In genomic region chr2:42127425-42128424, GRCh38 we compare ENCODE assay signal across 9 cellular contexts. TPM values are rescaled to one million over a fixed set of nuclear protein-coding genes. Genes with fewer than 3 reads are reported as not detected.
DNase-seq lines count a peak whose midpoint lies in the region; ATAC-seq and TF ChIP-seq lines count a peak whose summit lies in the region.
"Had no signal": no experiment of that assay in that cellular context is flagged by ENCODE, and none has a peak within 500 bp of the region (broad histone marks: within the 10 kb centered on the region; RNA-seq: fewer than 3 reads in every experiment).

No MANE protein-coding gene starts in this region.

- H3K4me3 Mint-ChIP-seq in HFFc6 = peak overlapping the region; percentile 66

- no peaks in the 10 kb centered on the region for H3K36me3 Mint-ChIP-seq in HFFc6 (ENCODE audit: low read depth)

- TF ChIP-seq CTCF in HFFc6 (IDR thresholded peaks at IDR 0.05) = no peak
- no peak for TF ChIP-seq CTCF in Peyer's patch (IDR thresholded peaks at IDR 0.05)
- no peak for TF ChIP-seq CTCF in mucosa of descending colon (IDR thresholded peaks at IDR 0.05)

- H3K4me3 ChIP-seq in Peyer's patch (no peak overlapping the region), mucosa of descending colon (no peak overlapping the region), H7 (ENCODE audit: insufficient read depth, low read depth, low read length) (no peak overlapping the region)
- H3K4me3 ChIP-seq: K562 had no signal

- H3K36me3 ChIP-seq in Peyer's patch = no peaks in the 10 kb centered on the region
- no peaks in the 10 kb centered on the region for H3K36me3 ChIP-seq in mucosa of descending colon (ENCODE audit: low read depth)
- no peaks in the 10 kb centered on the region for H3K36me3 ChIP-seq in H7 (replicated peaks; ENCODE audit: control insufficient read depth, insufficient read depth, low read length)

- H3K27ac Mint-ChIP-seq in HFFc6 = peak overlapping the region; percentile 81

- H3K9me3 ChIP-seq in Peyer's patch (no peaks in the 10 kb centered on the region), mucosa of descending colon (no peaks in the 10 kb centered on the region)

- H3K4me1 Mint-ChIP-seq in HFFc6 (ENCODE audit: low read depth) = peaks cover 88% of the 10 kb centered on the region

- H3K27me3 ChIP-seq in Peyer's patch (no peaks in the 10 kb centered on the region), H7 (ENCODE audit: control insufficient read depth, insufficient read depth, low read length) (no peaks in the 10 kb centered on the region)

- H3K27ac ChIP-seq in Peyer's patch = peak overlapping the region; percentile 51 to 71 (median 61)

- DNase-seq in HFFc6 = no peak
- peak in 2 of 3 donors; percentile 63 to 71 for DNase-seq in Peyer's patch
- peak in 1 of 3 donors; percentile 21 for DNase-seq in mucosa of descending colon
- no peak for DNase-seq in H7
- no peak for DNase-seq in putamen (ENCODE audit: low spot score)
- DNase-seq in Right ventricle myocardium superior = no peak
- DNase-seq in left cardiac atrium = no peak

- no peak for TF ChIP-seq POLR2A in Peyer's patch (IDR thresholded peaks at IDR 0.05)

- no peaks in the 10 kb centered on the region for H3K9me3 Mint-ChIP-seq in HFFc6

- ATAC-seq in GM18508 (IDR thresholded peaks at IDR 0.05; ENCODE audit: insufficient read depth, unreplicated experiment) = peak; percentile 36
- ATAC-seq in mucosa of descending colon = peak; percentile 28
- ATAC-seq in Right ventricle myocardium superior (ENCODE audit: poor library complexity) = no peak
- no peak for ATAC-seq in left cardiac atrium
- ATAC-seq: K562 had no signal

- H3K27me3 Mint-ChIP-seq in HFFc6 (ENCODE audit: insufficient read depth) = no peaks in the 10 kb centered on the region

- intact Hi-C loops in mucosa of descending colon (cut with DNase I, micrococcal nuclease) (no loop called here), Right ventricle myocardium superior (cut with DNase I) (no loop called here), left cardiac atrium (cut with DNase I) (no loop called here)

- H3K4me1 ChIP-seq in Peyer's patch = peaks cover 6 to 44% (median 20%) of the 10 kb centered on the region in 4 donors
- peaks cover 21% of the 10 kb centered on the region for H3K4me1 ChIP-seq in mucosa of descending colon (ENCODE audit: low read depth)

RNA-seq across cellular contexts. Expression of gene EML4, which starts 41.4 kb away (rescaled TPM):
- total RNA-seq in HFFc6 (2021; fragmentation: NEBNext Ultra II Directional; extraction: Animal tissue kit (Norgen Biotek cat#: 25700)) = 10 to 100 TPM; 31.7 to 35.8 (median 33.6) TPM
- 100 to 1,000 TPM in 1 of 4 donors, 10 to 100 TPM in 3; 73.7 to 115 (median 84.4) TPM for total RNA-seq in Peyer's patch
- total RNA-seq in mucosa of descending colon = 10 to 100 TPM; 47.9 to 88.3 (median 66.3) TPM
- total RNA-seq in H7 (2014; rRNA removed; shearing (Covaris generic)) = 61.1 and 90.4 TPM in 2 replicates
- 4.4 TPM for total RNA-seq in Right ventricle myocardium superior
- 10 to 100 TPM in 1 of 2 donors, 1 to 10 TPM in 1; 8.5 to 12.4 TPM for total RNA-seq in left cardiac atrium

Comparison
In these comparisons a context has a peak if more than half of its experiments do, and no peak if none do; other contexts are left out.
1. ATAC-seq: peak in GM18508 (single experiment) and mucosa of descending colon (single experiment); none in Right ventricle myocardium superior (single experiment) and left cardiac atrium (0 of 2).
2. DNase-seq: peak in Peyer's patch (2 of 3); none in HFFc6 (single experiment), H7 (single experiment), putamen (single experiment), Right ventricle myocardium superior (single experiment) and left cardiac atrium (single experiment).